Comparison of ENCODE assay signal across 18 cellular contexts in the genomic region with DNA sequence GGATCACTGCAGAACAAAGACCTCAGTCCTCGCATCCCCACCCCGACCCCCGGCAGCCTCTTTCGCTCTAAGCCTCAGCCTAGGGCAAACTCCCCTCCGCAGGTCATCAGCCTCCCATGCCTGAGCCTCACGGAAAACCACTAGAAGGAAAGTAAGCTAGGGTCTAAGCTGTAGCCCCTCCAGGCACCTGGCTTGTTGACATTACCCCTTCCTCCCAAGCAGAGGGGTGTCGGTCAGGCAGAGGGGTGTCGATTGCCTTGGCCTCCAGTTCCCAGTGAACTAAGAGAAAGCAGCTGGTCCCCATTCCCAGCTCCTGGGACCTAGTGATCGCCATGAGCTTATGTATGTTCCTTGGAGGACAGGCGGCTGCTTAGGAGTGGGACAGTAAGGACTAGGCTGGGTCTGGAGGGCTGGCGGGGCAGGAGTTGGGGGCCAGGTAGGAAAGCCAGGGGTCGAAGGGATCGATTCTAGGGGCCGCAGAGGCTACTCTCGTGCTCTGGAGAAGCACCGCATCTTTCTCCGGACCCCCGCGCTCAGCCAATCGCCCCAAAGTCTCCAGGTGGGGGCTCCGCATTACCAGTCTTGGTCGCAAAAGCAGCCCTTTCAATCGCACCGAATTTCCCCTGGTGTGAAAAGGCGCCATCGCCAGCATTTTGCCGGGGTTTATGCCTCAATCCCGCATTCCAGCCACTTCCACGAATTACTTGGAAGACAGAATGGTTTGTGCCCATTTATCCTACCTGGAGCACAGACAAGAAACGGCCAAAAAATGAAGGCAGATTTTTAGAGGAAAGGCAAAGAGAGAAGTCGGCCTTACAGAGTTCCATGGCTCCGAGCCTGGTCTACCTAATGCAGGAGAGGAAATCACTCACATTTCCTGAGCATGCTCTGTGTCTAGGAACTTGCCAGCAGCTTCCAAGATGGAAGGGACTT. TPM values are rescaled to one million over a fixed set of nuclear protein-coding genes. Genes with fewer than 3 reads are reported as not detected.
A peak's percentile ranks its signal among the peaks of the same experiment; 100 is the strongest.
DNase-seq lines count a peak whose midpoint lies in the region; ATAC-seq and TF ChIP-seq lines count a peak whose summit lies in the region.
"Had no signal": no experiment of that assay in that cellular context is flagged by ENCODE, and none has a peak within 500 bp of the region (broad histone marks: within the 10 kb centered on the region; RNA-seq: fewer than 3 reads in every experiment).

No MANE protein-coding gene starts in this region.

- TF ChIP-seq CTCF in C4-2B (conservative IDR thresholded peaks at IDR 0.05) (no peak), neural progenitor cell (IDR thresholded peaks at IDR 0.05) (no peak)

- intact Hi-C loops in left colon (cut with DNase I, micrococcal nuclease) = no loop called here

- in situ Hi-C loops in HAP-1 (cut with MboI; ENCODE audit: low sequenced_read_pairs) = no loop called here

- no peaks in the 10 kb centered on the region for H3K4me1 Mint-ChIP-seq in neural progenitor cell

- H3K27ac ChIP-seq in C4-2B = peak overlapping the region; percentile 91
- no peak overlapping the region for H3K27ac ChIP-seq in neural progenitor cell

- H3F3A ChIP-seq in neural progenitor cell (ENCODE audit: low read depth) = no peaks in the 10 kb centered on the region

- peaks cover 100% of the 10 kb centered on the region for H3K27me3 ChIP-seq in H7 (ENCODE audit: control insufficient read depth, insufficient read depth, low read length)
- peaks cover 100% of the 10 kb centered on the region for H3K27me3 ChIP-seq in neural progenitor cell
- peaks cover 100% of the 10 kb centered on the region for H3K27me3 ChIP-seq in HAP-1 (ENCODE audit: low read depth)

- H4K20me1 ChIP-seq in neural progenitor cell (ENCODE audit: low read depth) = peaks cover 100% of the 10 kb centered on the region

- no peak overlapping the region for H3K4me3 Mint-ChIP-seq in neural progenitor cell
- H3K4me3 Mint-ChIP-seq: B cell had no signal

- peaks cover 12% of the 10 kb centered on the region for H3K9me3 Mint-ChIP-seq in neural progenitor cell

- H3K79me2 ChIP-seq in neural progenitor cell (ENCODE audit: low read depth) = no peaks in the 10 kb centered on the region

- H3K9me3 ChIP-seq in neural progenitor cell (ENCODE audit: low read depth) = no peaks in the 10 kb centered on the region
- H3K9me3 ChIP-seq in HAP-1 = no peaks in the 10 kb centered on the region

- H3K4me3 ChIP-seq in H7 (ENCODE audit: insufficient read depth, low read depth, low read length) (no peak overlapping the region), neural progenitor cell (no peak overlapping the region), HAP-1 (no peak overlapping the region)

- H3K27ac Mint-ChIP-seq in neural progenitor cell = no peak overlapping the region
- H3K27ac Mint-ChIP-seq: B cell had no signal

- H3K27me3 Mint-ChIP-seq in neural progenitor cell (ENCODE audit: insufficient read depth, low read depth) = peaks cover 92% of the 10 kb centered on the region

- H2AFZ ChIP-seq in neural progenitor cell (replicated peaks) = no peak overlapping the region

- no peak overlapping the region for H3K4me2 ChIP-seq in neural progenitor cell

- peak; percentile 69 for DNase-seq in H7
- peak; percentile 15 for DNase-seq in dermis blood vessel endothelial cell
- peak; percentile 59 for DNase-seq in neural progenitor cell (ENCODE audit: low spot score)
- no peak for DNase-seq in KG1 (lab: John Stamatoyannopoulos, UW)
- no peak for DNase-seq in left colon
- DNase-seq in HAP-1 (ENCODE audit: low spot score in 2 of 2) = no peak
- DNase-seq: CD4-positive, alpha-beta memory T cell; DMS79; NCI-H1092; NCI-H2107; NCI-H345; SHP77 had no signal

- H3K36me3 Mint-ChIP-seq in neural progenitor cell = no peaks in the 10 kb centered on the region
- H3K36me3 Mint-ChIP-seq: CD4-positive, alpha-beta memory T cell had no signal

- H3K9ac ChIP-seq in neural progenitor cell = no peak overlapping the region

- ATAC-seq in GM21390 (IDR thresholded peaks at IDR 0.05; ENCODE audit: unreplicated experiment) = no peak
- no peak for ATAC-seq in left colon

- H3K36me3 ChIP-seq in H7 (replicated peaks; ENCODE audit: control insufficient read depth, insufficient read depth, low read length) = no peaks in the 10 kb centered on the region
- no peaks in the 10 kb centered on the region for H3K36me3 ChIP-seq in neural progenitor cell
- H3K36me3 ChIP-seq in HAP-1 (replicated peaks) = no peaks in the 10 kb centered on the region

- H3K4me1 ChIP-seq in neural progenitor cell = peaks cover 2% of the 10 kb centered on the region
- H3K4me1 ChIP-seq in HAP-1 = peaks cover 4% of the 10 kb centered on the region; the same call in 1 of the 2 replicates

RNA-seq across cellular contexts. Expression of gene HOXB13, which starts 21.3 kb away (rescaled TPM):
- total RNA-seq in H7 (2014; rRNA removed; shearing (Covaris generic)) = 7.9 and 11.1 TPM in 2 replicates
- not detected in 2 replicates for total RNA-seq in dermis blood vessel endothelial cell
- not detected in 2 replicates for total RNA-seq in neural progenitor cell (ENCODE audit: low replicate concordance)
- 10 to 100 TPM; 39.4 to 88.0 TPM for total RNA-seq in left colon
- total RNA-seq: B cell; CD4-positive, alpha-beta memory T cell had no signal

RNA-seq across cellular contexts. Expression of gene PRAC2, which starts 26.9 kb away (rescaled TPM):
- total RNA-seq in H7 (2014; rRNA removed; shearing (Covaris generic)) = 40.8 and 40.9 TPM in 2 replicates
- total RNA-seq in dermis blood vessel endothelial cell (not detected in 2 replicates), neural progenitor cell (ENCODE audit: low replicate concordance) (not detected in 2 replicates), left colon (10 to 100 TPM; 10.1 to 11.7 TPM)
- total RNA-seq: B cell; CD4-positive, alpha-beta memory T cell; H4; HT1080; M059J had no signal

RNA-seq across cellular contexts. Expression of gene PRAC1, which starts 27.6 kb away (rescaled TPM):
- total RNA-seq in H7 (2014; rRNA removed; shearing (Covaris generic)) = 156 and 173 TPM in 2 replicates
- total RNA-seq in dermis blood vessel endothelial cell (not detected in 2 replicates), neural progenitor cell (ENCODE audit: low replicate concordance) (not detected in 2 replicates), left colon (100 to 1,000 TPM; 200 to 261 TPM)
- total RNA-seq: B cell; CD4-positive, alpha-beta memory T cell; H4; HT1080; M059J had no signal

Comparison
In these comparisons a context has a peak if more than half of its experiments do, and no peak if none do; other contexts are left out.
1. DNase-seq: peak in H7 (single experiment), dermis blood vessel endothelial cell (single experiment) and neural progenitor cell (single experiment); none in KG1 (single experiment), left colon (0 of 2) and HAP-1 (0 of 2).
2. RNA of gene PRAC2, which starts 26.9 kb away (total RNA-seq): 40.8 to 40.9 TPM in H7 and 10.1 to 11.7 TPM in left colon; not detected in dermis blood vessel endothelial cell and not detected in neural progenitor cell; every median in the first group is over 10 times any median in the second.
3. RNA of gene PRAC1, which starts 27.6 kb away (total RNA-seq): 200 to 261 TPM in left colon and 156 to 173 TPM in H7; not detected in dermis blood vessel endothelial cell and not detected in neural progenitor cell; every median in the first group is over 100 times any median in the second.